ENCODE assay signal across 1 cellular context in genomic region chr1:31593770-31594632, GRCh38.
A peak's percentile ranks its signal among the peaks of the same experiment; 100 is the strongest.
TF ChIP-seq lines count a peak whose summit lies in the region.

No MANE protein-coding gene starts in this region.

TF ChIP-seq in GM12878, 131 proteins besides CTCF, POLR2A, EP300 and RAD21 (continued from another document):
- TF ChIP-seq RB1 (IDR thresholded peaks at IDR 0.05; ENCODE audit: borderline replicate concordance) (peak; percentile 60; the same call in 1 of the 2 replicates), BCLAF1 (IDR thresholded peaks at IDR 0.05) (no peak), KDM1A (IDR thresholded peaks at IDR 0.05; ENCODE audit: borderline replicate concordance) (no peak), USF2 (IDR thresholded peaks at IDR 0.05; ENCODE audit: borderline replicate concordance, low read depth, low read length) (no peak), BACH1 (IDR thresholded peaks at IDR 0.05; ENCODE audit: borderline replicate concordance) (no peak), ZNF622 (IDR thresholded peaks at IDR 0.05) (no peak), CREB1 (IDR thresholded peaks at IDR 0.05; ENCODE audit: low read depth) (no peak), NFXL1 (IDR thresholded peaks at IDR 0.05; ENCODE audit: borderline replicate concordance) (no peak), BCL11A (IDR thresholded peaks at IDR 0.05; ENCODE audit: low read depth, low read length) (no peak), ZBTB4 (CRISPR knock-in tag; IDR thresholded peaks at IDR 0.05) (no peak), EED (IDR thresholded peaks at IDR 0.05; ENCODE audit: low read depth) (no peak), E2F4 (IDR thresholded peaks at IDR 0.05; ENCODE audit: low read depth, low read length) (peak; percentile 48; the same call in 1 of the 2 replicates), SP1 (IDR thresholded peaks at IDR 0.05; ENCODE audit: low read depth, low read length) (no peak), SPI1 (IDR thresholded peaks at IDR 0.05; ENCODE audit: borderline replicate concordance, insufficient read depth, low read depth, low read length) (peak; percentile 39; the same call in 1 of the 2 replicates), TCF12 (IDR thresholded peaks at IDR 0.05; ENCODE audit: low read depth, low read length) (0 out of 2 replicates have a peak, but pooled peaks have one; percentile 32), EGR1 (IDR thresholded peaks at IDR 0.05; ENCODE audit: borderline replicate concordance in 1 of 2, low read depth in 2 of 2, low read length in 2 of 2) (0 out of 3 replicates have a peak, but pooled peaks of 1 of the 2 experiments have one; percentile 23), YBX1 (IDR thresholded peaks at IDR 0.05) (no peak), LARP7 (IDR thresholded peaks at IDR 0.05) (0 out of 2 replicates have a peak, but pooled peaks have one; percentile 47), SMC3 (IDR thresholded peaks at IDR 0.05; ENCODE audit: borderline replicate concordance, low read length) (peak; percentile 85), IRF4 (IDR thresholded peaks at IDR 0.05; ENCODE audit: low read depth, low read length) (0 out of 2 replicates have a peak, but pooled peaks have one; percentile 31)
